Comparison of ENCODE assay signal across 8 cellular contexts in the genomic region with DNA sequence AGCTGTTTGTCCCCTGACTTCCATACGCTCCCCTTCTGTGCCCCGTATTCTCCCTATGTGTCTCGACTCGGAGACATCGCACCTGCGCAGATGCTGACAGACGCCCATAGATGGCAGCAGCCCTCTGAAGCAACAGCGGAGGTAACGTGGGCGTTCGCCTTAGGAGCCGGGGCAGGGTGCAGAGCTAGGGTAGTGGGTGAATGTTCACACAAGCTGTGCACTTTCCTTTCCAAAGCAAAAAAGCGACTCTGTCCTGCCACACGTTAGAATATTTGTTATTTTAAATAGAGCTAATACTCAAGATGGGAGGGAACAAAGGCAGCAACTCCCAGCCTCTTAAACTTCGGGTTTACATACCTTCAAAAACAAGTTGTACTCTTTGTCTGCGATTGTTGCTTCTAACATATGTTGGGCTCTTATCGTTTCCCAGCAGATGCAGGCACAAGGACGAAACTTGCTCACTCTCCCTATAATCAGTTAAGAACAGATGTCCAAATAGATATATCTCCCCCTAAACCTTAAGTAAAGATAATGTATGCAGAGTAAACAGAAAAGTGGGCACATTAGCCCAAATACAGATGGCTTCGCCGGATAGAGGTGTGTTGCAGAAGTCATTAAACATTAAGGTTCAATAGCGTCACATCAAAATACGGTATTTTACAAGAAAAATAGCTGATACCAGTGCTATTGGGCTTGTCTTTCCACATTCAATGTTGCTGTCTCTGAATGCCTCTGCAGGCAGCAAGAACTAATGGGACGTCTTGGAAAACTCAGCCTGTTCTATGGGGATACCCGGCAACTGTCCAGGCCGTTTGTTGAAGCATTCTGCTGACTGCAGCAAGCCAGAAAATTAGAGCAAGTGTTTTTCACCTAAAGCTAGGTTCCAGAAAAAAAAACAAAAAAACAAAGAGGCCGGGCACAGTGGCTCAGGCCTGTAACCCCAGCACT.
DNase-seq lines count a peak whose midpoint lies in the region; ATAC-seq lines count a peak whose summit lies in the region.

No MANE protein-coding gene starts in this region.

- no peak overlapping the region for H3K4me3 Mint-ChIP-seq in memory B cell

- H3K27me3 Mint-ChIP-seq in memory B cell, result no peaks in the 10 kb centered on the region

- no peaks in the 10 kb centered on the region for H3K9me3 Mint-ChIP-seq in memory B cell

- no peak overlapping the region for H3K27ac Mint-ChIP-seq in memory B cell

- peak; percentile 1 for DNase-seq in NCI-H1105 treated with DMSO at 0.1 percent for 48 hours (lab: John Stamatoyannopoulos, UW)
- no peak for DNase-seq in NCI-H1105 (lab: John Stamatoyannopoulos, UW)
- peak; percentile 4 for DNase-seq in NCI-H2081 treated with DMSO at 0.1 percent for 48 hours (lab: John Stamatoyannopoulos, UW)
- peak; percentile 50 to 75 for DNase-seq in activated CD4-positive, alpha-beta T cell treated with anti-CD3 and anti-CD28 coated beads, Interleukin-2, amount 50 U/mL, for 24 hours (ENCODE audit: low read depth in 1 of 2, low spot score in 1 of 2)
- DNase-seq in dermis blood vessel endothelial cell, result peak; percentile 61
- DNase-seq in memory B cell (ENCODE audit: low spot score in 2 of 2), result peak; percentile 53 to 54
- peak; percentile 65 to 68 for DNase-seq in stimulated activated CD8-positive, alpha-beta memory T cell treated with anti-CD3 and anti-CD28 coated beads, Interleukin-15, amount 100 ng/mL, for 48 hours (ENCODE audit: low read depth in 2 of 2)

- peak; percentile 99 for ATAC-seq in HG02678 (IDR thresholded peaks at IDR 0.05; ENCODE audit: unreplicated experiment)
- ATAC-seq in memory B cell (ENCODE audit: low read depth), result peak; percentile 89

- peaks cover 19% of the 10 kb centered on the region for H3K4me1 Mint-ChIP-seq in memory B cell

- no peaks in the 10 kb centered on the region for H3K36me3 Mint-ChIP-seq in memory B cell
